In genomic region chr11:116207349-116207748, GRCh38 we compare ENCODE assay signal across 21 cellular contexts.
DNase-seq lines count a peak whose midpoint lies in the region; ATAC-seq and TF ChIP-seq lines count a peak whose summit lies in the region.
"Had no signal": no experiment of that assay in that cellular context is flagged by ENCODE, and none has a peak within 500 bp of the region (broad histone marks: within the 10 kb centered on the region; RNA-seq: fewer than 3 reads in every experiment).

No MANE protein-coding gene starts in this region.

- H3K9me3 Mint-ChIP-seq in activated T-cell treated with anti-CD3 and anti-CD28 coated beads, Interleukin-2, amount 50 U/mL, for 72 hours, result no peaks in the 10 kb centered on the region
- peaks cover 29% of the 10 kb centered on the region for H3K9me3 Mint-ChIP-seq in MCF 10A (ENCODE audit: unreplicated experiment)
- H3K9me3 Mint-ChIP-seq: activated CD4-positive, alpha-beta T cell treated with anti-CD3 and anti-CD28 coated beads, Interleukin-2, amount 10 ng/mL, durations not matched to agents 7 days and 5 days; activated naive CD8-positive, alpha-beta T cell treated with anti-CD3 and anti-CD28 coated beads, Interleukin-2, amount 10 ng/mL, durations not matched to agents 7 days and 5 days; activated T-helper 2 cell treated with anti-CD3 and anti-CD28 coated beads, Interferon-gamma antibody, Interleukin-2, Interleukin-4, amounts not matched to agents 10 μg/mL and 5 μg/mL and 100 μg/mL, durations not matched to agents 14 hours and 24 hours and 36 hours; H9 had no signal

- H3K79me2 ChIP-seq in hepatocyte, result no peaks in the 10 kb centered on the region

- H4K20me1 ChIP-seq in hepatocyte (ENCODE audit: insufficient read depth, poor library complexity, severe bottlenecking), result no peaks in the 10 kb centered on the region

- no peak for TF ChIP-seq CTCF in hepatocyte (IDR thresholded peaks at IDR 0.05; ENCODE audit: poor library complexity)
- no peak for TF ChIP-seq CTCF in dorsolateral prefrontal cortex (IDR thresholded peaks at IDR 0.05 in 54 of 56, conservative IDR thresholded peaks at IDR 0.05 in 2 of 56; ENCODE audit: low read depth in 1 of 56, partially characterized antibody in 56 of 56)
- no peak for TF ChIP-seq CTCF in MCF 10A (IDR thresholded peaks at IDR 0.05; ENCODE audit: unreplicated experiment)

- H3K27ac ChIP-seq in hepatocyte, result no peak overlapping the region
- H3K27ac ChIP-seq in dorsolateral prefrontal cortex, result no peak overlapping the region
- H3K27ac ChIP-seq: spleen, thyroid gland had no signal

- CTCF ChIA-PET in MCF 10A (lab: Yijun Ruan, JAX), result interaction anchor here (1.2 kb wide), 1 partner anchor 10 kb away, joined by 6 read pairs; no protein-coding TSS in a partner anchor

- H3K4me3 ChIP-seq in hepatocyte (no peak overlapping the region), dorsolateral prefrontal cortex (peak overlapping the region in 13 of 59 donors; percentile 1 to 48 (median 22))
- H3K4me3 ChIP-seq: spleen, thyroid gland had no signal

- H3K9me2 ChIP-seq in hepatocyte (replicated peaks; ENCODE audit: insufficient read depth), result no peaks in the 10 kb centered on the region

- peaks cover 3% of the 10 kb centered on the region for H3K4me1 ChIP-seq in hepatocyte (ENCODE audit: insufficient read depth)
- H3K4me1 ChIP-seq: spleen, thyroid gland had no signal

- H3K4me2 ChIP-seq in hepatocyte, result peak overlapping the region; percentile 60

- H3K36me3 ChIP-seq in hepatocyte (replicated peaks; ENCODE audit: insufficient read depth, low read depth), result no peaks in the 10 kb centered on the region
- H3K36me3 ChIP-seq: spleen, thyroid gland had no signal

- H3K4me3 Mint-ChIP-seq in activated T-cell treated with anti-CD3 and anti-CD28 coated beads, Interleukin-2, amount 50 U/mL, for 72 hours, result no peak overlapping the region
- no peak overlapping the region for H3K4me3 Mint-ChIP-seq in MCF 10A (ENCODE audit: unreplicated experiment)
- H3K4me3 Mint-ChIP-seq: activated CD4-positive, alpha-beta T cell treated with anti-CD3 and anti-CD28 coated beads, Interleukin-2, amount 10 ng/mL, durations not matched to agents 7 days and 5 days; activated naive CD8-positive, alpha-beta T cell treated with anti-CD3 and anti-CD28 coated beads, Interleukin-2, amount 10 ng/mL, durations not matched to agents 7 days and 5 days; H9 had no signal

- intact Hi-C loops in dorsolateral prefrontal cortex (cut with DNase I), result no loop called here
- intact Hi-C loops in MCF 10A (cut with micrococcal nuclease), result no loop called here

- H2AFZ ChIP-seq in hepatocyte, result no peak overlapping the region

- no peaks in the 10 kb centered on the region for H3K4me1 Mint-ChIP-seq in activated T-cell treated with anti-CD3 and anti-CD28 coated beads, Interleukin-2, amount 50 U/mL, for 72 hours (ENCODE audit: low read depth)
- no peaks in the 10 kb centered on the region for H3K4me1 Mint-ChIP-seq in MCF 10A (ENCODE audit: insufficient read depth, unreplicated experiment)
- H3K4me1 Mint-ChIP-seq: activated CD4-positive, alpha-beta T cell treated with anti-CD3 and anti-CD28 coated beads, Interleukin-2, amount 10 ng/mL, durations not matched to agents 7 days and 5 days; activated naive CD8-positive, alpha-beta T cell treated with anti-CD3 and anti-CD28 coated beads, Interleukin-2, amount 10 ng/mL, durations not matched to agents 7 days and 5 days had no signal

- peak; percentile 80 for DNase-seq in DMS153 (lab: John Stamatoyannopoulos, UW)
- DNase-seq in NCI-H128 (lab: John Stamatoyannopoulos, UW; ENCODE audit: unreplicated experiment), result peak; percentile 51
- DNase-seq in NCI-H345 (lab: John Stamatoyannopoulos, UW), result peak; percentile 61
- DNase-seq in hepatocyte (ENCODE audit: low spot score), result peak; percentile 37
- DNase-seq in dorsolateral prefrontal cortex, result no peak
- DNase-seq in activated T-cell treated with anti-CD3 and anti-CD28 coated beads, Interleukin-2, amount 50 U/mL, for 72 hours, result no peak
- DNase-seq in MCF 10A (ENCODE audit: unreplicated experiment), result no peak
- DNase-seq: activated CD4-positive, alpha-beta T cell treated with anti-CD3 and anti-CD28 coated beads, Interleukin-2, amount 10 ng/mL, durations not matched to agents 7 days and 5 days; activated naive CD8-positive, alpha-beta T cell treated with anti-CD3 and anti-CD28 coated beads, Interleukin-2, amount 10 ng/mL, durations not matched to agents 7 days and 5 days; GF-D8; H9; mammary epithelial cell; MM.1S; NK-92 treated with Interleukin-12 subunit alpha and Interleukin-12 subunit beta, amount 100 ng/mL, for 24 hours; occipital lobe; spleen; stimulated activated CD4-positive, alpha-beta T cell treated with anti-CD3 and anti-CD28 coated beads, Interleukin-4, amount 100 ng/mL, for 1 hour; stimulated activated naive CD4-positive, alpha-beta T cell; thyroid gland had no signal

- H3K27me3 ChIP-seq in hepatocyte (peaks cover 15% of the 10 kb centered on the region), dorsolateral prefrontal cortex (peaks cover 0 to 15% (median 0%) of the 10 kb centered on the region in 45 donors)
- H3K27me3 ChIP-seq: thyroid gland had no signal

- 50% methylated on average over 7 of the region's 7 CpGs for WGBS in hepatocyte (ENCODE audit: low lambda C conversion rate, missing lambda C conversion rate)

- no peaks in the 10 kb centered on the region for H3K36me3 Mint-ChIP-seq in activated T-cell treated with anti-CD3 and anti-CD28 coated beads, Interleukin-2, amount 50 U/mL, for 72 hours (ENCODE audit: insufficient read depth in 2 of 2)
- no peaks in the 10 kb centered on the region for H3K36me3 Mint-ChIP-seq in MCF 10A (ENCODE audit: insufficient read depth, unreplicated experiment)
- H3K36me3 Mint-ChIP-seq: activated naive CD8-positive, alpha-beta T cell treated with anti-CD3 and anti-CD28 coated beads, Interleukin-2, amount 10 ng/mL, durations not matched to agents 7 days and 5 days had no signal

- POLR2A ChIA-PET in MCF 10A (lab: Yijun Ruan, JAX), result no interaction called here

- H3K9me3 ChIP-seq in hepatocyte (ENCODE audit: low read depth), result no peaks in the 10 kb centered on the region
- H3K9me3 ChIP-seq: spleen, thyroid gland had no signal

- H3K27ac Mint-ChIP-seq in activated T-cell treated with anti-CD3 and anti-CD28 coated beads, Interleukin-2, amount 50 U/mL, for 72 hours, result no peak overlapping the region
- no peak overlapping the region for H3K27ac Mint-ChIP-seq in MCF 10A (ENCODE audit: low read depth, unreplicated experiment)
- H3K27ac Mint-ChIP-seq: activated CD4-positive, alpha-beta T cell treated with anti-CD3 and anti-CD28 coated beads, Interleukin-2, amount 10 ng/mL, durations not matched to agents 7 days and 5 days; activated naive CD8-positive, alpha-beta T cell treated with anti-CD3 and anti-CD28 coated beads, Interleukin-2, amount 10 ng/mL, durations not matched to agents 7 days and 5 days; activated T-helper 2 cell treated with anti-CD3 and anti-CD28 coated beads, Interferon-gamma antibody, Interleukin-2, Interleukin-4, amounts not matched to agents 10 μg/mL and 5 μg/mL and 100 μg/mL, durations not matched to agents 14 hours and 24 hours and 36 hours; H9 had no signal

- H3K27me3 Mint-ChIP-seq in activated T-cell treated with anti-CD3 and anti-CD28 coated beads, Interleukin-2, amount 50 U/mL, for 72 hours (ENCODE audit: low read depth), result no peaks in the 10 kb centered on the region
- H3K27me3 Mint-ChIP-seq in MCF 10A (ENCODE audit: insufficient read depth, unreplicated experiment), result no peaks in the 10 kb centered on the region
- H3K27me3 Mint-ChIP-seq: activated CD4-positive, alpha-beta T cell treated with anti-CD3 and anti-CD28 coated beads, Interleukin-2, amount 10 ng/mL, durations not matched to agents 7 days and 5 days had no signal

- BruUV-seq in MCF 10A (replicated peaks; lab: Mats Ljungman, UMichigan), result no TSS peak

- no peak for ATAC-seq in GM21825 (IDR thresholded peaks at IDR 0.05; ENCODE audit: unreplicated experiment)
- ATAC-seq in activated T-cell treated with anti-CD3 and anti-CD28 coated beads, Interleukin-2, amount 50 U/mL, for 72 hours (replicated peaks in 1 of 2), result no peak

Comparison
In these comparisons a context has a peak if more than half of its experiments do, and no peak if none do; other contexts are left out.
1. DNase-seq: peak in DMS153 (single experiment), NCI-H128 (single experiment), NCI-H345 (single experiment) and hepatocyte (single experiment); none in dorsolateral prefrontal cortex (0 of 10), activated T-cell treated with anti-CD3 and anti-CD28 coated beads, Interleukin-2, amount 50 U/mL, for 72 hours (0 of 2) and MCF 10A (single experiment).